In genomic region chr12:40198601-40199000, GRCh38 we compare ENCODE assay signal across 18 cellular contexts. TPM values are rescaled to one million over a fixed set of nuclear protein-coding genes. Genes with fewer than 3 reads are reported as not detected.
"Had no signal": no experiment of that assay in that cellular context is flagged by ENCODE, and none has a peak within 500 bp of the region (broad histone marks: within the 10 kb centered on the region; RNA-seq: fewer than 3 reads in every experiment).

No MANE protein-coding gene starts in this region.

- DNase-seq: activated CD4-positive, alpha-beta T cell treated with anti-CD3 and anti-CD28 coated beads, Interleukin-2, amount 50 U/mL, for 48 hours; activated gamma-delta T cell treated with Interleukin-2 at 50 U/mL for 16 hours; activated T-cell treated with anti-CD3 and anti-CD28 coated beads for 4 hours; adrenal gland; cerebellar nuclear complex; cortex of kidney; left cardiac atrium; naive thymus-derived CD8-positive, alpha-beta T cell; stimulated activated CD4-positive, alpha-beta T cell treated with anti-CD3 and anti-CD28 coated beads, Interleukin-2, amount 100 ng/mL, for 48 hours; stimulated activated naive CD8-positive, alpha-beta T cell treated with anti-CD3 and anti-CD28 coated beads, Interleukin-15, amount 100 ng/mL, for 72 hours; WERI-Rb-1 had no signal

- H3K4me3 Mint-ChIP-seq: activated T-helper 1 cell treated with anti-CD3 and anti-CD28 coated beads, Interleukin-12 subunit alpha, Interleukin-12 subunit beta, Interleukin-2, Interleukin-4 antibody, amounts not matched to agents 30 ng/mL and 10 ng/mL and 1 ng/mL, durations not matched to agents 14 hours and 24 hours and 36 hours; naive thymus-derived CD8-positive, alpha-beta T cell; stimulated activated naive CD8-positive, alpha-beta T cell treated with anti-CD3 and anti-CD28 coated beads, Interleukin-15, amount 100 ng/mL, for 72 hours; type B pancreatic cell had no signal

- H3K36me3 ChIP-seq: adrenal gland, prostate gland, right atrium auricular region, suprapubic skin, WERI-Rb-1 had no signal

- ATAC-seq: activated naive CD4-positive, alpha-beta T cell treated with anti-CD3 and anti-CD28 coated beads, Interleukin-2, amount 50 U/mL, for 72 hours; left cardiac atrium; naive thymus-derived CD8-positive, alpha-beta T cell; stimulated activated naive CD8-positive, alpha-beta T cell treated with anti-CD3 and anti-CD28 coated beads, Interleukin-15, amount 100 ng/mL, for 72 hours had no signal

- H3K4me3 ChIP-seq: adrenal gland, prostate gland, right atrium auricular region, suprapubic skin had no signal

- H3K27ac ChIP-seq: adrenal gland, prostate gland, right atrium auricular region, suprapubic skin, WERI-Rb-1 had no signal

- H3K4me1 ChIP-seq: adrenal gland, prostate gland, right atrium auricular region, suprapubic skin had no signal

- H3K27ac Mint-ChIP-seq: activated naive CD4-positive, alpha-beta T cell treated with anti-CD3 and anti-CD28 coated beads, Interleukin-2, amount 50 U/mL, for 72 hours; activated T-helper 1 cell treated with anti-CD3 and anti-CD28 coated beads, Interleukin-12 subunit alpha, Interleukin-12 subunit beta, Interleukin-2, Interleukin-4 antibody, amounts not matched to agents 30 ng/mL and 10 ng/mL and 1 ng/mL, durations not matched to agents 14 hours and 24 hours and 36 hours; naive thymus-derived CD8-positive, alpha-beta T cell; stimulated activated naive CD8-positive, alpha-beta T cell treated with anti-CD3 and anti-CD28 coated beads, Interleukin-15, amount 100 ng/mL, for 72 hours; type B pancreatic cell had no signal

- H3K9me3 Mint-ChIP-seq: activated naive CD4-positive, alpha-beta T cell treated with anti-CD3 and anti-CD28 coated beads, Interleukin-2, amount 50 U/mL, for 72 hours; activated T-helper 1 cell treated with anti-CD3 and anti-CD28 coated beads, Interleukin-12 subunit alpha, Interleukin-12 subunit beta, Interleukin-2, Interleukin-4 antibody, amounts not matched to agents 30 ng/mL and 10 ng/mL and 1 ng/mL, durations not matched to agents 14 hours and 24 hours and 36 hours; naive thymus-derived CD8-positive, alpha-beta T cell; stimulated activated naive CD8-positive, alpha-beta T cell treated with anti-CD3 and anti-CD28 coated beads, Interleukin-15, amount 100 ng/mL, for 72 hours; type B pancreatic cell had no signal

- H3K9me3 ChIP-seq: adrenal gland, prostate gland, right atrium auricular region, suprapubic skin had no signal

- H3K27me3 Mint-ChIP-seq: stimulated activated naive CD8-positive, alpha-beta T cell treated with anti-CD3 and anti-CD28 coated beads, Interleukin-15, amount 100 ng/mL, for 72 hours; type B pancreatic cell had no signal

- H3K36me3 Mint-ChIP-seq: activated naive CD4-positive, alpha-beta T cell treated with anti-CD3 and anti-CD28 coated beads, Interleukin-2, amount 50 U/mL, for 72 hours; naive thymus-derived CD8-positive, alpha-beta T cell; type B pancreatic cell had no signal

- H3K4me1 Mint-ChIP-seq: stimulated activated naive CD8-positive, alpha-beta T cell treated with anti-CD3 and anti-CD28 coated beads, Interleukin-15, amount 100 ng/mL, for 72 hours had no signal

- H3K27me3 ChIP-seq: adrenal gland, right atrium auricular region, suprapubic skin had no signal

RNA-seq across cellular contexts. Expression of gene LRRK2, which starts 26.2 kb away (rescaled TPM):
- total RNA-seq: activated naive CD4-positive, alpha-beta T cell treated with anti-CD3 and anti-CD28 coated beads, Interleukin-2, amount 50 U/mL, for 72 hours; activated T-helper 1 cell treated with anti-CD3 and anti-CD28 coated beads, Interleukin-12 subunit alpha, Interleukin-12 subunit beta, Interleukin-2, Interleukin-4 antibody, amounts not matched to agents 30 ng/mL and 10 ng/mL and 1 ng/mL, durations not matched to agents 14 hours and 24 hours and 36 hours; osteocyte had no signal
